In the genomic region with DNA sequence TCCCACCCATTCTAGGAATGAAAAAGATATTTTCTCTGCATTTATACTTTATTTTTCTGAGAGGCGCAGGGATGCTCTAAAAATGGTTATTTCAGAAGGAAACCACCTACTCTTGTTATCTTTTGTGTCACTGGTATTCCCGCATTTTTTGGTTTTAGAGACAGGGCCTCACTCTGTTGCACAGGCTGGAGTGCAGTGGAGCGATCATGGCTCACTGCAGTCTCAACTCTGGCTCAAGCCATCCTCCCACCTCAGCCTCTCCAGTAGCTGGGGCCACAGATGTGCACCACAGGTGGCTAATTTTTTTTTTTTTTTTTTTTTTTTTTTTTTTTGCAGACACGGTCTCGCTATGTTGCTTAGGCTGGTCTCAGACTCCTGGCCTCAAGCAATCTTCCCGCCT, we compare ENCODE assay signal across 25 cellular contexts.
DNase-seq lines count a peak whose midpoint lies in the region; ATAC-seq, FAIRE-seq and TF ChIP-seq lines count a peak whose summit lies in the region.
"Had no signal": no experiment of that assay in that cellular context is flagged by ENCODE, and none has a peak within 500 bp of the region (broad histone marks: within the 10 kb centered on the region; RNA-seq: fewer than 3 reads in every experiment).

No MANE protein-coding gene starts in this region.

- H3K9me3 ChIP-seq in CD4-positive, alpha-beta memory T cell (ENCODE audit: control insufficient read depth in 1 of 2, low read length in 2 of 2), result no peaks in the 10 kb centered on the region
- H3K9me3 ChIP-seq in pancreas, result no peaks in the 10 kb centered on the region
- H3K9me3 ChIP-seq: SJSA1, thoracic aorta had no signal

- 96 to 99% methylated on average over 6 of the region's 6 CpGs for WGBS in pancreas, 2 donors

- H3K27me3 ChIP-seq in CD4-positive, alpha-beta memory T cell (ENCODE audit: insufficient read depth, low read length), result no peaks in the 10 kb centered on the region
- no peaks in the 10 kb centered on the region for H3K27me3 ChIP-seq in pancreas
- H3K27me3 ChIP-seq: left lung, SJSA1 had no signal

- H3K9me3 Mint-ChIP-seq in CD4-positive, alpha-beta memory T cell, result peaks cover 0 to 6% (median 0%) of the 10 kb centered on the region in 8 donors
- H3K9me3 Mint-ChIP-seq in CD14-positive monocyte, result peaks cover 13 to 33% (median 22%) of the 10 kb centered on the region in 7 donors
- H3K9me3 Mint-ChIP-seq: immature natural killer cell had no signal

- no peak for FAIRE-seq in pancreas (lab: Jason Lieb, UNC)

- peaks cover 92% of the 10 kb centered on the region for H3K4me1 ChIP-seq in CD4-positive, alpha-beta memory T cell (ENCODE audit: insufficient read depth, low read length)
- peaks cover 1 to 17% (median 11%) of the 10 kb centered on the region in 3 donors for H3K4me1 ChIP-seq in pancreas
- H3K4me1 ChIP-seq: SJSA1 had no signal

- peaks cover 71 to 89% (median 80%) of the 10 kb centered on the region in 4 donors for H3K4me1 Mint-ChIP-seq in CD4-positive, alpha-beta memory T cell
- no peaks in the 10 kb centered on the region for H3K4me1 Mint-ChIP-seq in CD14-positive monocyte

- ATAC-seq in GM18858 (IDR thresholded peaks at IDR 0.05; ENCODE audit: unreplicated experiment) (peak; percentile 46), HG02885 (IDR thresholded peaks at IDR 0.05; ENCODE audit: poor library complexity, unreplicated experiment) (peak; percentile 61), pancreas (no peak), HG03354 (IDR thresholded peaks at IDR 0.05; ENCODE audit: poor library complexity, severe bottlenecking, unreplicated experiment) (no peak)
- ATAC-seq: left lung had no signal

- CTCF ChIA-PET in CD4-positive, alpha-beta memory T cell (lab: Charles Lee; ENCODE audit: partially characterized antibody), result interaction anchor here (0.6 kb wide), 1 partner anchor 116 kb away, joined by 3 read pairs; no protein-coding TSS in a partner anchor

- TF ChIP-seq CTCF in coronary artery (IDR thresholded peaks at IDR 0.05), result no peak
- TF ChIP-seq CTCF in pancreas (IDR thresholded peaks at IDR 0.05), result no peak
- no peak for TF ChIP-seq CTCF in CD14-positive monocyte (IDR thresholded peaks at IDR 0.05)

- no peak overlapping the region for H3K27ac ChIP-seq in CD4-positive, alpha-beta memory T cell (ENCODE audit: low read depth, low read length)
- H3K27ac ChIP-seq in coronary artery (no peak overlapping the region), pancreas (no peak overlapping the region)
- H3K27ac ChIP-seq: left lung, SJSA1, thoracic aorta had no signal

- no peak overlapping the region for H3K4me3 ChIP-seq in CD4-positive, alpha-beta memory T cell (ENCODE audit: low read length in 2 of 2)
- H3K4me3 ChIP-seq in coronary artery (no peak overlapping the region), pancreas (no peak overlapping the region)
- H3K4me3 ChIP-seq: left lung, SJSA1, thoracic aorta had no signal

- peaks cover 56 to 88% of the 10 kb centered on the region in 2 donors for H3K36me3 Mint-ChIP-seq in CD4-positive, alpha-beta memory T cell
- H3K36me3 Mint-ChIP-seq in CD14-positive monocyte, result peaks cover 44 to 54% of the 10 kb centered on the region in 2 donors

- peaks cover 35% of the 10 kb centered on the region for H3K36me3 ChIP-seq in CD4-positive, alpha-beta memory T cell (ENCODE audit: insufficient read depth, low read length)
- H3K36me3 ChIP-seq in pancreas, result peaks cover 0 to 9% (median 0%) of the 10 kb centered on the region in 3 donors
- H3K36me3 ChIP-seq: thoracic aorta had no signal

- no peaks in the 10 kb centered on the region for H3K27me3 Mint-ChIP-seq in CD4-positive, alpha-beta memory T cell
- no peaks in the 10 kb centered on the region for H3K27me3 Mint-ChIP-seq in CD14-positive monocyte (ENCODE audit: low read depth in 3 of 3)
- H3K27me3 Mint-ChIP-seq: IgD-negative memory B cell had no signal

- peak overlapping the region in 2 of 8 donors; percentile 1 to 43 for H3K4me3 Mint-ChIP-seq in CD4-positive, alpha-beta memory T cell
- H3K4me3 Mint-ChIP-seq in CD14-positive monocyte, result no peak overlapping the region
- H3K4me3 Mint-ChIP-seq: immature natural killer cell had no signal

- peak overlapping the region in 6 of 7 donors; percentile 17 to 94 (median 58) for H3K27ac Mint-ChIP-seq in CD4-positive, alpha-beta memory T cell
- no peak overlapping the region for H3K27ac Mint-ChIP-seq in CD14-positive monocyte

- no peak for DNase-seq in CD4-positive, alpha-beta memory T cell
- DNase-seq in coronary artery (ENCODE audit: low spot score), result peak; percentile 26
- DNase-seq in pancreas, result no peak
- no peak for DNase-seq in CD14-positive monocyte (ENCODE audit: low spot score)
- DNase-seq in UCSD-AML1 (lab: John Stamatoyannopoulos, UW; ENCODE audit: unreplicated experiment), result no peak
- DNase-seq: activated CD4-positive, alpha-beta T cell treated with anti-CD3 and anti-CD28 coated beads, Interleukin-2, amount 50 U/mL, for 1 hour; activated naive CD4-positive, alpha-beta T cell treated with anti-CD3 and anti-CD28 coated beads, Interleukin-2, amount 50 U/mL, for 16 hours; cerebellar nuclear complex; DMS153; erythroblast; foreskin fibroblast; GDM1; immature natural killer cell; left lung; midbrain; NCI-H1436 treated with DMSO at 0.1 percent for 48 hours; NCI-H2171; NCI-H526 treated with DMSO at 0.1 percent for 48 hours; stimulated activated CD8-positive, alpha-beta memory T cell treated with anti-CD3 and anti-CD28 coated beads, Interleukin-4, amount 100 ng/mL, for 48 hours had no signal

- intact Hi-C loops in CD4-positive, alpha-beta memory T cell (cut with micrococcal nuclease), result no loop called here
- intact Hi-C loops in pancreas (cut with DNase I), result no loop called here
- intact Hi-C loops in CD14-positive monocyte (cut with micrococcal nuclease), result no loop called here

- POLR2A ChIA-PET in CD4-positive, alpha-beta memory T cell (lab: Charles Lee; ENCODE audit: partially characterized antibody), result interaction anchor here (0.7 to 2.0 kb wide), 2 partner anchors 205 to 214 kb away, joined by 6 read pairs; no protein-coding TSS in a partner anchor

Comparison
In these comparisons a context has a peak if more than half of its experiments do, and no peak if none do; other contexts are left out.
1. H3K27ac Mint-ChIP-seq: peak in CD4-positive, alpha-beta memory T cell (6 of 7); none in CD14-positive monocyte (0 of 7).
2. ATAC-seq: peak in GM18858 (single experiment) and HG02885 (single experiment); none in pancreas (0 of 4) and HG03354 (single experiment).